ENCODE assay signal across 1 cellular context in genomic region chr4:98466868-98467599, GRCh38.
TF ChIP-seq lines count a peak whose summit lies in the region.

No MANE protein-coding gene starts in this region.

TF ChIP-seq in H1, 55 proteins besides CTCF, POLR2A, EP300 and RAD21 (continued from another document):
- no peak for TF ChIP-seq TCF12 (IDR thresholded peaks at IDR 0.05; ENCODE audit: low read depth, low read length)
